ENCODE assay signal across 8 cellular contexts in the genomic region with DNA sequence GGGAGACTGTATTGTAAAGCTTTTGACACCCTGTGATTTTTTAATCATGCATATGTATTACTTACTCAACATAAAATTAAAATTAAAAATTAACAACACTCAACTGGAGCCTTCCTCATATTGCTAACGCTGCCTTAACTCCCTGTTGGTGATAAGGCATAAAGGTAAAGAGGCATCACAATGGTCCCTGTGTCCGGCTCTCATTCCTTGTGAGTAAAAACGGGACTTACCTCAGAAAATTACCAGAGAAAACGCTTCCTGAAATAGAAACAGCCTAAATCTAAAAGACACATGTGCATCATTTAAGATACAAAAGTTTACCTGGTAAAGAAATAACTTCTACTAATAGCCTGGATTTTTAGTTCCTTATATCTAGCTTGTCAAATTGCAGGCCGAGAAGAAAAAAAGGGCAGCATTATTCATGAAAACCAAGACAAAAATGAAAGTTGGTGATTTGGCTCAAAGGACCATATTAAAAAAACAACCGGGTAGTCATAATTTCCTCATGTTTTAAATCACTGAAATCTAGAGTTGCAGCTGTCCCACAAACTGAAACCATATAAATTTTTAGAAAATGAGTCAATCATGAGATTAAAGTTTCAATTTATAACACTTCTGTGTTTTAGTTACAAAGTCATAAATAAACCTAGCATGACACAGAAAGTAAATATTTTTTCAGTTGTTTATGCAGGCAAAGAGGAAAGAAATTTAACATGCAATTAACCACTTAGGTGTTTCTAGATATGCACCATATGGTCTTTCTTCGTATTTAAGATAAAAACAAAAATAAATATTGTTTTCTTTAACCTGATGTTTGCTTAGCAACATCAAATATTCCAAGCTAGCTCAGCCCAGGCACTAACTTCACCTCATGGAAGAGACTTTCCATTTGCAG.
DNase-seq lines count a peak whose midpoint lies in the region; ATAC-seq and TF ChIP-seq lines count a peak whose summit lies in the region.

No MANE protein-coding gene starts in this region.

- peak overlapping the region; percentile 47 for H3K27ac Mint-ChIP-seq in activated naive CD8-positive, alpha-beta T cell treated with anti-CD3 and anti-CD28 coated beads, Interleukin-2, amount 50 U/mL, for 24 hours
- H3K27ac Mint-ChIP-seq in activated naive CD8-positive, alpha-beta T cell treated with anti-CD3 and anti-CD28 coated beads for 36 hours = no peak overlapping the region
- peak overlapping the region; percentile 89 for H3K27ac Mint-ChIP-seq in chondrocyte (ENCODE audit: unreplicated experiment)

- H3K4me1 Mint-ChIP-seq in activated naive CD8-positive, alpha-beta T cell treated with anti-CD3 and anti-CD28 coated beads, Interleukin-2, amount 50 U/mL, for 24 hours = peaks cover 9% of the 10 kb centered on the region
- peaks cover 7% of the 10 kb centered on the region for H3K4me1 Mint-ChIP-seq in activated naive CD8-positive, alpha-beta T cell treated with anti-CD3 and anti-CD28 coated beads for 36 hours
- peaks cover 16% of the 10 kb centered on the region for H3K4me1 Mint-ChIP-seq in chondrocyte (ENCODE audit: low read depth)

- no peaks in the 10 kb centered on the region for H3K27me3 Mint-ChIP-seq in activated naive CD8-positive, alpha-beta T cell treated with anti-CD3 and anti-CD28 coated beads, Interleukin-2, amount 50 U/mL, for 24 hours
- H3K27me3 Mint-ChIP-seq in activated naive CD8-positive, alpha-beta T cell treated with anti-CD3 and anti-CD28 coated beads for 36 hours = no peaks in the 10 kb centered on the region
- no peaks in the 10 kb centered on the region for H3K27me3 Mint-ChIP-seq in chondrocyte (ENCODE audit: low read depth)

- peaks cover 24% of the 10 kb centered on the region for H3K36me3 Mint-ChIP-seq in activated naive CD8-positive, alpha-beta T cell treated with anti-CD3 and anti-CD28 coated beads, Interleukin-2, amount 50 U/mL, for 24 hours (ENCODE audit: low read depth)
- peaks cover 16% of the 10 kb centered on the region for H3K36me3 Mint-ChIP-seq in activated naive CD8-positive, alpha-beta T cell treated with anti-CD3 and anti-CD28 coated beads for 36 hours
- peaks cover 6% of the 10 kb centered on the region for H3K36me3 Mint-ChIP-seq in chondrocyte (ENCODE audit: low read depth)

- no peak for ATAC-seq in activated naive CD8-positive, alpha-beta T cell treated with anti-CD3 and anti-CD28 coated beads, Interleukin-2, amount 50 U/mL, for 24 hours
- ATAC-seq in HG03045 (IDR thresholded peaks at IDR 0.05; ENCODE audit: unreplicated experiment) = peak; percentile 49

- TF ChIP-seq CTCF in chondrocyte (IDR thresholded peaks at IDR 0.05) = no peak

- H3K9me3 Mint-ChIP-seq in activated naive CD8-positive, alpha-beta T cell treated with anti-CD3 and anti-CD28 coated beads, Interleukin-2, amount 50 U/mL, for 24 hours = no peaks in the 10 kb centered on the region
- no peaks in the 10 kb centered on the region for H3K9me3 Mint-ChIP-seq in activated naive CD8-positive, alpha-beta T cell treated with anti-CD3 and anti-CD28 coated beads for 36 hours
- peaks cover 8% of the 10 kb centered on the region for H3K9me3 Mint-ChIP-seq in chondrocyte (ENCODE audit: low read depth)

- no peak overlapping the region for H3K4me3 Mint-ChIP-seq in activated naive CD8-positive, alpha-beta T cell treated with anti-CD3 and anti-CD28 coated beads, Interleukin-2, amount 50 U/mL, for 24 hours
- H3K4me3 Mint-ChIP-seq in activated naive CD8-positive, alpha-beta T cell treated with anti-CD3 and anti-CD28 coated beads for 36 hours = no peak overlapping the region
- peak overlapping the region; percentile 35 for H3K4me3 Mint-ChIP-seq in chondrocyte (ENCODE audit: unreplicated experiment)

- DNase-seq in activated naive CD8-positive, alpha-beta T cell treated with anti-CD3 and anti-CD28 coated beads, Interleukin-2, amount 50 U/mL, for 24 hours = no peak
- no peak for DNase-seq in activated naive CD8-positive, alpha-beta T cell treated with anti-CD3 and anti-CD28 coated beads for 36 hours
- DNase-seq in chondrocyte (ENCODE audit: low spot score) (no peak), stromal cell of bone marrow (ENCODE audit: low read depth) (peak; percentile 82), NCI-H1105 treated with DMSO at 0.1 percent for 48 hours (lab: John Stamatoyannopoulos, UW) (no peak), activated gamma-delta T cell treated with Interleukin-2 at 50 U/mL for 16 hours (no peak), NCI-H226 (no peak)
